Comparison of ENCODE assay signal across 8 cellular contexts in the genomic region with DNA sequence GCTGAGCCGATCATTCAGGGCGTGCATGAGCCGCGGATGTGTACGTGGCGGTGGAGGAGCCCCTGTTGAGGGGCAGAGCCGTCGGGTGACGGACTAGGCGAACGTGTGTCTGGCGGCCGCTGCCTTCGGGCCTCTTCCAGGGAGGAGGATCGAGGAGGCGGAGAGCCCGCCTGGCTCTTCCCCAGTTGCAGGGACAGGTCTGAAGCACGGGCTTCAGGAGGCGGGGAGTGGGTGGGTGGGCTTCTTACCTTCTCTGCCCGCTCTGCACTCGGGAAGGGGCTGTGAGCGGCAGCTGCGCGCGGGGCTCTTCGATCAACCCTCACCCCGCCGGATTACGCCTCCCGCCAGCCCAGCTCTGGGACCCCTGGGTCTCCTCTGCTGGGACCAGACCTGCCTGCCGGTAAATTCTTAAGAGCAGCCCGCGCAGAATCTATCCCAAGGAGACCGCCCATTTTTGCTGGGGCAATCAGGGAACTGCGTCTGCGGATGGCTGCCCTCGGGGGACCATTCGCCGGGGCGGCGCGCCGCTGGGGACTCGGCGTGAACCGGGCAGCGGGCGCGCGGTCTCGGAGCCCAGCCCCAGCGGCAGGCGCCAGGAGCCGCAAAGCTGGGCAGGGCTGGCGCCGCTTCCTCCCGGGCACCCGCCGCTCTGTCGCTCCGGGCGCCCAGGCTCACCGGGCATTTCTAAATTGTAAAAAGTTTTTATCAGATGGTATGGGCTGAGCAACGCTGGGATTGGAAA. TPM values are rescaled to one million over a fixed set of nuclear protein-coding genes. Genes with fewer than 3 reads are reported as not detected.
DNase-seq lines count a peak whose midpoint lies in the region; ATAC-seq and TF ChIP-seq lines count a peak whose summit lies in the region.

No MANE protein-coding gene starts in this region.

- H3K36me3 ChIP-seq in SJSA1 (peaks cover 59% of the 10 kb centered on the region), iPS-20b (ENCODE audit: insufficient read depth, low read depth, low read length) (no peaks in the 10 kb centered on the region)

- H3K4me1 ChIP-seq in SJSA1 (replicated peaks) (peaks cover 50% of the 10 kb centered on the region), iPS-20b (ENCODE audit: insufficient read depth, low read length) (peaks cover 3% of the 10 kb centered on the region)

- peak overlapping the region; percentile 48 for H3K4me3 ChIP-seq in HL-60 (replicated peaks; ENCODE audit: insufficient read depth, low read length)
- peak overlapping the region; percentile 46 for H3K4me3 ChIP-seq in SJSA1
- peak overlapping the region; percentile 54 for H3K4me3 ChIP-seq in astrocyte of the cerebellum (ENCODE audit: low read depth, low read length)
- H3K4me3 ChIP-seq in iPS-20b (ENCODE audit: low read length): peak overlapping the region; percentile 62

- H3K9me3 ChIP-seq in SJSA1 (replicated peaks) (no peaks in the 10 kb centered on the region), iPS-20b (ENCODE audit: insufficient read depth, low read depth, low read length) (no peaks in the 10 kb centered on the region)

- ATAC-seq in GM19452 (IDR thresholded peaks at IDR 0.05; ENCODE audit: unreplicated experiment): peak; percentile 17

- peak overlapping the region; percentile 38; the same call in 1 of the 2 replicates for H3K9ac ChIP-seq in iPS-20b (ENCODE audit: low read depth, low read length)

- H3K27me3 ChIP-seq in HL-60 (ENCODE audit: insufficient read depth, poor library complexity, severe bottlenecking): no peaks in the 10 kb centered on the region
- no peaks in the 10 kb centered on the region for H3K27me3 ChIP-seq in SJSA1 (replicated peaks)
- peaks cover 14% of the 10 kb centered on the region for H3K27me3 ChIP-seq in iPS-20b (ENCODE audit: insufficient read depth, low read length)

- TF ChIP-seq CTCF in HL-60 (IDR thresholded peaks at IDR 0.05; ENCODE audit: insufficient read depth, low read length) (no peak), astrocyte of the cerebellum (IDR thresholded peaks at IDR 0.05; ENCODE audit: low read depth, low read length, missing control alignments) (no peak)

- DNase-seq in COLO668 (lab: John Stamatoyannopoulos, UW; ENCODE audit: unreplicated experiment): peak; percentile 78
- DNase-seq in HL-60 (ENCODE audit: low read depth in 1 of 2, low spot score in 1 of 2): peak in 1 of 2 experiments; percentile 45
- peak in 1 of 2 experiments; percentile 53 for DNase-seq in SJSA1 (ENCODE audit: low read depth in 1 of 2, low spot score in 2 of 2)
- DNase-seq in astrocyte of the cerebellum (ENCODE audit: low read depth): no peak
- peak; percentile 30 to 31 (median 30) for DNase-seq in stimulated activated CD4-positive, alpha-beta T cell treated with anti-CD3 and anti-CD28 coated beads, Interleukin-12 subunit alpha, Interleukin-12 subunit beta, amount 100 ng/mL, for 48 hours (ENCODE audit: low read depth in 2 of 3, low spot score in 1 of 3)
- no peak for DNase-seq in mucosa of gallbladder (ENCODE audit: low spot score)

- H3K27ac ChIP-seq in HL-60 (replicated peaks): peak overlapping the region; percentile 99
- H3K27ac ChIP-seq in SJSA1: peak overlapping the region; percentile 63
- no peak overlapping the region for H3K27ac ChIP-seq in iPS-20b (ENCODE audit: low read length)

- in situ Hi-C loops in astrocyte of the cerebellum (cut with HindIII; ENCODE audit: low sequenced_read_pairs): no loop called here

RNA-seq across cellular contexts. Expression of a gene that starts 4.9 kb away (rescaled TPM):
- total RNA-seq in SJSA1 (2014; rRNA removed; shearing (Covaris generic)): 123 and 141 TPM in 2 replicates
- total RNA-seq in mucosa of gallbladder: 8.2 TPM

Comparison
In these comparisons a context has a peak if more than half of its experiments do, and no peak if none do; other contexts are left out.
1. DNase-seq: peak in COLO668 (single experiment) and stimulated activated CD4-positive, alpha-beta T cell treated with anti-CD3 and anti-CD28 coated beads, Interleukin-12 subunit alpha, Interleukin-12 subunit beta, amount 100 ng/mL, for 48 hours (3 of 3); none in astrocyte of the cerebellum (single experiment) and mucosa of gallbladder (single experiment).
2. RNA of a gene that starts 4.9 kb away (total RNA-seq): 123 to 141 TPM in SJSA1; 8.2 TPM in mucosa of gallbladder (single experiment); every median in the first group is over 10 times any median in the second.
3. Peak in every context shown above with its lines, with median percentiles within 50 percentile points of each other: H3K4me3 ChIP-seq.